In genomic region chr4:168293386-168293975, GRCh38 we compare ENCODE assay signal across 22 cellular contexts. TPM values are rescaled to one million over a fixed set of nuclear protein-coding genes. Genes with fewer than 3 reads are reported as not detected.
DNase-seq lines count a peak whose midpoint lies in the region; ATAC-seq, FAIRE-seq and TF ChIP-seq lines count a peak whose summit lies in the region.
"Had no signal": no experiment of that assay in that cellular context is flagged by ENCODE, and none has a peak within 500 bp of the region (broad histone marks: within the 10 kb centered on the region; RNA-seq: fewer than 3 reads in every experiment).

No MANE protein-coding gene starts in this region.

- H3K79me2 ChIP-seq in GM12878 (ENCODE audit: control insufficient read depth, insufficient read depth, low read length) = no peaks in the 10 kb centered on the region

- no TSS peak for BruUV-seq in GM12878 (replicated peaks; lab: Mats Ljungman, UMichigan)

- WGBS in GM12878 (ENCODE audit: insufficient coverage, insufficient replicate concordance, low lambda C conversion rate, missing lambda C conversion rate) = 87% methylated on average over 3 of the region's 3 CpGs

- TF ChIP-seq POLR2A in GM12878 (IDR thresholded peaks at IDR 0.05; ENCODE audit: low read depth, low read length) (no peak), GM12892 (IDR thresholded peaks at IDR 0.05; ENCODE audit: low read depth, low read length) (no peak)

- ATAC-seq in GM19351 (IDR thresholded peaks at IDR 0.05; ENCODE audit: unreplicated experiment) = peak; percentile 54
- peak; percentile 69 for ATAC-seq in GM21717 (IDR thresholded peaks at IDR 0.05; ENCODE audit: unreplicated experiment)
- peak; percentile 70 for ATAC-seq in HG03097 (IDR thresholded peaks at IDR 0.05; ENCODE audit: low FRiP score, unreplicated experiment)
- peak; percentile 26; the same call in 2 of the 3 replicates for ATAC-seq in GM12878
- ATAC-seq in GM21737 (IDR thresholded peaks at IDR 0.05; ENCODE audit: unreplicated experiment) = no peak
- ATAC-seq: heart right ventricle; K562; lower lobe of right lung; sciatic nerve; stimulated activated naive B cell treated with anti-CD40 and anti-IgM and Interleukin-4, amounts not matched to agents 10 μg/mL and 1 μg/mL and 100 μg/mL, for 72 hours had no signal

- H3K4me2 ChIP-seq in GM12878 (ENCODE audit: control insufficient read depth, insufficient read depth) = no peak overlapping the region

- H3K36me3 ChIP-seq in GM12878 (ENCODE audit: control insufficient read depth in 2 of 2, insufficient read depth in 2 of 2, low read length in 1 of 2) = no peaks in the 10 kb centered on the region
- H3K36me3 ChIP-seq: thyroid gland had no signal

- in situ Hi-C loops in GM12878 (cut with MboI) = no loop called here

- no peak for TF ChIP-seq CTCF in GM12878 (IDR thresholded peaks at IDR 0.05 in 2 of 3, conservative IDR thresholded peaks at IDR 0.05 in 1 of 3; ENCODE audit: control insufficient read depth in 2 of 3, extremely low read depth in 1 of 3, insufficient read depth in 1 of 3, low read depth in 3 of 3, low read length in 3 of 3)

- RAD21 ChIA-PET in GM12878 (lab: Charles Lee; ENCODE audit: unreplicated experiment) = no interaction called here

- H4K20me1 ChIP-seq in GM12878 (ENCODE audit: control insufficient read depth, insufficient read depth) = no peaks in the 10 kb centered on the region

- H3K9me3 ChIP-seq in GM12878 (replicated peaks; ENCODE audit: control insufficient read depth, insufficient read depth, low read length) = no peaks in the 10 kb centered on the region
- H3K9me3 ChIP-seq: heart right ventricle, lower lobe of right lung, thyroid gland had no signal

- SMC1A ChIA-PET in GM12878 (lab: Charles Lee; ENCODE audit: uncharacterized antibody, unreplicated experiment) = no interaction called here

- H3K4me1 ChIP-seq in GM12878 (ENCODE audit: control insufficient read depth, insufficient read depth, low read length) = no peaks in the 10 kb centered on the region
- H3K4me1 ChIP-seq: heart right ventricle, lower lobe of right lung had no signal

- CTCF ChIA-PET in GM12878 (lab: Yijun Ruan, JAX) = no interaction called here

- TF ChIP-seq EP300 in GM12878 (IDR thresholded peaks at IDR 0.05; ENCODE audit: borderline replicate concordance in 1 of 2, control insufficient read depth in 1 of 2, low read depth in 2 of 2, low read length in 2 of 2) = no peak

- TF ChIP-seq RAD21 in GM12878 (IDR thresholded peaks at IDR 0.05; ENCODE audit: insufficient read depth, low read depth, low read length) = no peak

- POLR2A ChIA-PET in GM12878 (lab: Charles Lee) = no interaction called here

- no peak overlapping the region for H3K27ac ChIP-seq in GM12878 (ENCODE audit: control insufficient read depth, insufficient read depth)
- H3K27ac ChIP-seq: heart right ventricle, lower lobe of right lung, thyroid gland, VCaP had no signal

- H3K9ac ChIP-seq in GM12878 (ENCODE audit: control insufficient read depth, insufficient read depth, low read length) = no peak overlapping the region

- H2AFZ ChIP-seq in GM12878 (ENCODE audit: control insufficient read depth, low read depth, low read length) = no peak overlapping the region

- DNase-seq in GM12878 (ENCODE audit: low read depth, low spot score) = no peak
- DNase-seq in GM12892 (ENCODE audit: insufficient read length) = no peak
- no peak for DNase-seq in hepatic stellate cell (ENCODE audit: low spot score)
- no peak for DNase-seq in RKO (ENCODE audit: low spot score)
- DNase-seq: activated CD4-positive, alpha-beta T cell treated with anti-CD3 and anti-CD28 coated beads, Interleukin-2, amount 50 U/mL, for 48 hours; activated T-cell treated with anti-CD3 and anti-CD28 coated beads for 4 hours; H7; heart right ventricle; lower lobe of right lung; MV-4-11; NCI-H2029 treated with DMSO at 0.1 percent for 48 hours; SHP77; stimulated activated naive B cell treated with anti-CD40 and anti-IgM and Interleukin-4, amounts not matched to agents 10 μg/mL and 1 μg/mL and 100 μg/mL, for 72 hours; thyroid gland had no signal

- intact Hi-C loops in GM12878 (cut with micrococcal nuclease; ENCODE audit: unreplicated experiment) = no loop called here

- FAIRE-seq in GM12878 (lab: Jason Lieb, UNC) = peak; percentile 23
- FAIRE-seq in GM12892 (lab: Jason Lieb, UNC) = no peak
- FAIRE-seq: colon, K562 had no signal

- H3K4me3 ChIP-seq in GM12878 = no peak overlapping the region
- H3K4me3 ChIP-seq: heart right ventricle, K562, lower lobe of right lung, thyroid gland had no signal

- H3K27me3 ChIP-seq in GM12878 (replicated peaks in 1 of 2; ENCODE audit: control insufficient read depth in 2 of 2, insufficient read depth in 2 of 2, low read length in 1 of 2) = no peaks in the 10 kb centered on the region
- H3K27me3 ChIP-seq: heart right ventricle, thyroid gland had no signal

TF ChIP-seq in GM12878, 131 proteins besides CTCF, POLR2A, EP300 and RAD21:
- TF ChIP-seq NFYA (IDR thresholded peaks at IDR 0.05; ENCODE audit: borderline replicate concordance, low read depth, low read length) (no peak), IKZF2 (IDR thresholded peaks at IDR 0.05) (no peak), FOXK2 (IDR thresholded peaks at IDR 0.05) (no peak), CBX3 (IDR thresholded peaks at IDR 0.05; ENCODE audit: borderline replicate concordance, low read depth) (no peak), NRF1 (conservative IDR thresholded peaks at IDR 0.05; ENCODE audit: low read depth, low read length) (no peak), SUPT20H (IDR thresholded peaks at IDR 0.05; ENCODE audit: borderline replicate concordance, control insufficient read depth, low read depth, low read length) (no peak), CEBPZ (IDR thresholded peaks at IDR 0.05; ENCODE audit: low read depth, low read length) (no peak), ATF7 (IDR thresholded peaks at IDR 0.05; ENCODE audit: low read depth) (no peak), MTA2 (IDR thresholded peaks at IDR 0.05; ENCODE audit: low read depth) (no peak), BCL11A (IDR thresholded peaks at IDR 0.05; ENCODE audit: low read depth, low read length) (no peak)

RNA-seq across cellular contexts. Expression of gene DDX60, which starts 25.1 kb away (rescaled TPM):
- 16.5 and 21.3 TPM in 2 replicates for total RNA-seq in GM12878 (2013; cell fraction: nucleolus; rRNA removed)
- total RNA-seq in GM12878 (2014; rRNA removed) (11.6 and 15.0 TPM in 2 replicates), GM12878 (2014; rRNA removed; fragmentation: Illumina TruSeq; extraction: Trizol) (14.4 and 14.7 TPM in 2 replicates), GM12878 (2021) (9.7 and 10.7 TPM in 2 replicates)
- 5.1 TPM for polyA plus RNA-seq in GM12878 (2011; ENCODE audit: low read depth)
- polyA plus RNA-seq in GM12878 (2011; rRNA removed) (28.4 and 42.7 TPM in 2 replicates), GM12878 (2014; fragmentation: Illumina TruSeq; extraction: Trizol) (7.5 and 22.3 TPM in 2 replicates), GM12878 (2014; fragmentation: Nextera tagmentation; extraction: Ambion mirVana) (1 to 10 TPM; 3.0 to 3.4 TPM), GM12878 (2014; rRNA removed) (5.1 and 7.6 TPM in 2 replicates), GM12878 (2016; fragmentation: Nextera tagmentation; extraction: Ambion mirVana) (1 to 10 TPM; 2.7 to 3.2 TPM)
- 7.3 and 8.0 TPM in 2 replicates for polyA plus RNA-seq in GM12878 (2011; cell fraction: cytosol; rRNA removed)
- 8.6 and 9.5 TPM in 2 replicates for polyA plus RNA-seq in GM12878 (2011; cell fraction: nucleus; rRNA removed)
- 4.7 and 6.3 TPM in 2 replicates for polyA plus RNA-seq in GM12878 (2012)
- 35.4 and 47.2 TPM in 2 replicates for polyA minus RNA-seq in GM12878 (2011; rRNA and poly(A)+ RNA removed)
- 7.8 and 14.0 TPM in 2 replicates for polyA minus RNA-seq in GM12878 (2011; cell fraction: cytosol; rRNA and poly(A)+ RNA removed)
- 13.2 and 13.9 TPM in 2 replicates for polyA minus RNA-seq in GM12878 (2011; cell fraction: nucleus; rRNA and poly(A)+ RNA removed)
- polyA plus RNA-seq in GM12892 (2012; ENCODE audit: missing spikeins) = 14.6 TPM
